In genomic region chr17:82204831-82205719, GRCh38 we compare ENCODE assay signal across 4 cellular contexts.
TF ChIP-seq lines count a peak whose summit lies in the region.

No MANE protein-coding gene starts in this region.

TF ChIP-seq in A549, 52 proteins besides CTCF, POLR2A, EP300 and RAD21:
- peak; percentile 63 for TF ChIP-seq MAX (IDR thresholded peaks at IDR 0.05)
- no peak for TF ChIP-seq POLR2AphosphoS2 (conservative IDR thresholded peaks at IDR 0.05; ENCODE audit: low read length)
- TF ChIP-seq REST (IDR thresholded peaks at IDR 0.05) = no peak
- TF ChIP-seq HOXB5 (CRISPR knock-in tag; IDR thresholded peaks at IDR 0.05) = no peak
- TF ChIP-seq KDM1A (IDR thresholded peaks at IDR 0.05; ENCODE audit: low read depth) = peak; percentile 54; the same call in 1 of the 2 replicates
- no peak for TF ChIP-seq CBX8 (IDR thresholded peaks at IDR 0.05)
- TF ChIP-seq MAFK (IDR thresholded peaks at IDR 0.05; ENCODE audit: partially characterized antibody) = peak; percentile 49
- TF ChIP-seq FOSL2 (IDR thresholded peaks at IDR 0.05) = peak; percentile 71
- peak; percentile 95 for TF ChIP-seq FOSL2 (CRISPR knock-in tag; IDR thresholded peaks at IDR 0.05)
- no peak for TF ChIP-seq TP53 (CRISPR knock-in tag; IDR thresholded peaks at IDR 0.05)
- peak; percentile 43; the same call in 1 of the 2 replicates for TF ChIP-seq JUNB (IDR thresholded peaks at IDR 0.05)
- no peak for TF ChIP-seq RCOR1 (IDR thresholded peaks at IDR 0.05; ENCODE audit: low read depth, low read length)
- TF ChIP-seq PHF8 (IDR thresholded peaks at IDR 0.05; ENCODE audit: borderline replicate concordance, low read depth) = no peak

TF ChIP-seq in HCT116, 20 proteins besides CTCF, POLR2A, EP300 and RAD21 (continues in another document):
- TF ChIP-seq ZBTB33 (IDR thresholded peaks at IDR 0.05; ENCODE audit: extremely low read depth, insufficient replicate concordance, low read length) = no peak
- TF ChIP-seq MAX (IDR thresholded peaks at IDR 0.05) = peak; percentile 82
- no peak for TF ChIP-seq YY1 (IDR thresholded peaks at IDR 0.05; ENCODE audit: extremely low read depth, insufficient replicate concordance, low read depth, low read length)
- TF ChIP-seq SIN3A (IDR thresholded peaks at IDR 0.05; ENCODE audit: low read depth) = no peak; the same call in 1 of the 2 replicates
- no peak for TF ChIP-seq CEBPB (IDR thresholded peaks at IDR 0.05; ENCODE audit: low read depth)
- TF ChIP-seq REST (IDR thresholded peaks at IDR 0.05; ENCODE audit: low read depth) = no peak
- TF ChIP-seq EGR1 (IDR thresholded peaks at IDR 0.05; ENCODE audit: low read depth) = no peak
- no peak for TF ChIP-seq ZFX (IDR thresholded peaks at IDR 0.05)
- TF ChIP-seq JUND (IDR thresholded peaks at IDR 0.05) = peak; percentile 88
- no peak for TF ChIP-seq ELF1 (IDR thresholded peaks at IDR 0.05; ENCODE audit: borderline replicate concordance, low read depth)
- peak; percentile 44 for TF ChIP-seq TCF7L2 (IDR thresholded peaks at IDR 0.05; ENCODE audit: borderline replicate concordance, extremely low read depth, insufficient read depth, insufficient read length)
- TF ChIP-seq ZNF274 (IDR thresholded peaks at IDR 0.05; ENCODE audit: low read depth, low read length) = no peak
- TF ChIP-seq FOSL1 (IDR thresholded peaks at IDR 0.05; ENCODE audit: low read depth) = peak; percentile 89
- TF ChIP-seq EZH2 (IDR thresholded peaks at IDR 0.05) = no peak
- TF ChIP-seq EZH2phosphoT487 (IDR thresholded peaks at IDR 0.05; ENCODE audit: borderline replicate concordance) = no peak

TF ChIP-seq in endothelial cell of umbilical vein, 7 proteins besides CTCF, POLR2A, EP300 and RAD21:
- TF ChIP-seq EZH2 (IDR thresholded peaks at IDR 0.05; ENCODE audit: borderline replicate concordance, low read depth, low read length, severe bottlenecking) = no peak
- no peak for TF ChIP-seq MAX (IDR thresholded peaks at IDR 0.05; ENCODE audit: insufficient read depth, insufficient read length)
- peak; percentile 55 for TF ChIP-seq JUN (IDR thresholded peaks at IDR 0.05; ENCODE audit: borderline replicate concordance, insufficient read depth, insufficient read length, low read depth)
- no peak for TF ChIP-seq POLR2AphosphoS5 (IDR thresholded peaks at IDR 0.05; ENCODE audit: insufficient read depth, low read depth, low read length)
- TF ChIP-seq FOS (IDR thresholded peaks at IDR 0.05; ENCODE audit: borderline replicate concordance, insufficient read depth, low read length) = peak; percentile 87
- no peak for TF ChIP-seq MYC (IDR thresholded peaks at IDR 0.05; ENCODE audit: low read depth, low read length)
- TF ChIP-seq GATA2 (IDR thresholded peaks at IDR 0.05; ENCODE audit: insufficient read depth, insufficient read length, low read depth, low read length) = no peak

TF ChIP-seq in WTC11, 78 proteins besides CTCF, POLR2A, EP300 and RAD21:
- no peak for TF ChIP-seq KAT7 (CRISPR knock-in tag; IDR thresholded peaks at IDR 0.05; ENCODE audit: borderline replicate concordance)
- TF ChIP-seq FOXJ3 (CRISPR knock-in tag; IDR thresholded peaks at IDR 0.05; ENCODE audit: borderline replicate concordance) = no peak
- no peak for TF ChIP-seq USF2 (CRISPR knock-in tag; IDR thresholded peaks at IDR 0.05)
- TF ChIP-seq MYBL2 (CRISPR knock-in tag; IDR thresholded peaks at IDR 0.05) = no peak
- no peak for TF ChIP-seq NR3C1 (CRISPR knock-in tag; conservative IDR thresholded peaks at IDR 0.05; ENCODE audit: low read depth)
- no peak for TF ChIP-seq HMGXB4 (CRISPR knock-in tag; IDR thresholded peaks at IDR 0.05)
